13 cellular contexts compared by ENCODE assay signal in genomic region chr3:48232232-48232631, GRCh38. TPM values are rescaled to one million over a fixed set of nuclear protein-coding genes. Genes with fewer than 3 reads are reported as not detected.
DNase-seq lines count a peak whose midpoint lies in the region; ATAC-seq and TF ChIP-seq lines count a peak whose summit lies in the region.
"Had no signal": no experiment of that assay in that cellular context is flagged by ENCODE, and none has a peak within 500 bp of the region (broad histone marks: within the 10 kb centered on the region; RNA-seq: fewer than 3 reads in every experiment).

No MANE protein-coding gene starts in this region.

- TF ChIP-seq EP300 in tibial nerve (IDR thresholded peaks at IDR 0.05), result peak in 1 of 2 donors; percentile 59

- no peak for TF ChIP-seq CTCF in hepatocyte (IDR thresholded peaks at IDR 0.05; ENCODE audit: poor library complexity)
- TF ChIP-seq CTCF in tibial nerve (IDR thresholded peaks at IDR 0.05), result no peak

- peak overlapping the region; percentile 64 for H3K4me2 ChIP-seq in hepatocyte

- ATAC-seq in HG02798 (IDR thresholded peaks at IDR 0.05; ENCODE audit: poor library complexity, unreplicated experiment) (peak; percentile 9), HG03565 (IDR thresholded peaks at IDR 0.05; ENCODE audit: unreplicated experiment) (no peak), HG02981 (IDR thresholded peaks at IDR 0.05; ENCODE audit: unreplicated experiment) (no peak), HG03432 (IDR thresholded peaks at IDR 0.05; ENCODE audit: unreplicated experiment) (no peak)

- H3K36me3 ChIP-seq in hepatocyte (replicated peaks; ENCODE audit: insufficient read depth, low read depth) (no peaks in the 10 kb centered on the region), tibial nerve (no peaks in the 10 kb centered on the region)
- H3K36me3 ChIP-seq: MG63, thoracic aorta had no signal

- H4K20me1 ChIP-seq in hepatocyte (ENCODE audit: insufficient read depth, poor library complexity, severe bottlenecking), result no peaks in the 10 kb centered on the region

- DNase-seq in astrocyte of the hippocampus (ENCODE audit: low read depth, low spot score) (peak; percentile 39), hepatocyte (ENCODE audit: low spot score) (no peak), tibial nerve (ENCODE audit: low spot score in 2 of 2) (no peak)
- DNase-seq: GOT3 had no signal

- H3K4me1 ChIP-seq in hepatocyte (ENCODE audit: insufficient read depth), result peaks cover 6% of the 10 kb centered on the region
- peaks cover 0 to 32% (median 9%) of the 10 kb centered on the region in 4 donors for H3K4me1 ChIP-seq in tibial nerve
- H3K4me1 ChIP-seq: foreskin keratinocyte had no signal

- H3K4me3 ChIP-seq in hepatocyte (no peak overlapping the region), tibial nerve (no peak overlapping the region)

- WGBS in hepatocyte (ENCODE audit: low lambda C conversion rate, missing lambda C conversion rate), result 56% methylated on average over 4 of the region's 4 CpGs
- 50 to 51% methylated on average over 4 of the region's 4 CpGs for WGBS in tibial nerve, 2 donors

- H3K79me2 ChIP-seq in hepatocyte, result no peaks in the 10 kb centered on the region

- no peaks in the 10 kb centered on the region for H3K9me3 ChIP-seq in hepatocyte (ENCODE audit: low read depth)
- H3K9me3 ChIP-seq in tibial nerve, result no peaks in the 10 kb centered on the region
- H3K9me3 ChIP-seq: MG63, thoracic aorta had no signal

- H3K9me2 ChIP-seq in hepatocyte (replicated peaks; ENCODE audit: insufficient read depth), result no peaks in the 10 kb centered on the region

- H3K27ac ChIP-seq in hepatocyte (no peak overlapping the region), tibial nerve (peak overlapping the region; percentile 47 to 76 (median 61))
- H3K27ac ChIP-seq: foreskin keratinocyte had no signal

- H2AFZ ChIP-seq in hepatocyte, result no peak overlapping the region

- H3K27me3 ChIP-seq in hepatocyte (no peaks in the 10 kb centered on the region), tibial nerve (no peaks in the 10 kb centered on the region)
- H3K27me3 ChIP-seq: foreskin keratinocyte, MG63 had no signal

- no peak for TF ChIP-seq POLR2A in tibial nerve (IDR thresholded peaks at IDR 0.05)

RNA-seq across cellular contexts. Expression of gene ZNF589, which starts 8.7 kb away (rescaled TPM):
- total RNA-seq in hepatocyte (3.5 and 6.3 TPM in 2 replicates), tibial nerve (10 to 100 TPM; 10.7 to 18.8 (median 15.7) TPM)
- polyA plus RNA-seq in hepatocyte, result 3.9 and 4.2 TPM in 2 replicates

RNA-seq across cellular contexts. Expression of gene CAMP, which starts 8.9 kb away (rescaled TPM):
- total RNA-seq in hepatocyte (not detected in 2 replicates), tibial nerve (under 1 TPM in 1 of 4 donors, not detected in 3; 0.63 TPM)
- polyA plus RNA-seq in hepatocyte, result 0.36 TPM in 1 of 2 replicates, not detected in the other
- total RNA-seq: foreskin keratinocyte, thoracic aorta, WTC11 had no signal
- polyA plus RNA-seq: neural cell had no signal

RNA-seq across cellular contexts. Expression of gene CDC25A, which starts 44.0 kb away (rescaled TPM):
- total RNA-seq in hepatocyte (5.3 and 7.9 TPM in 2 replicates), tibial nerve (1 to 10 TPM in 2 of 4 donors, under 1 TPM in 1, not detected in 1; 0.44 to 7.1 (median 2.1) TPM)
- polyA plus RNA-seq in hepatocyte, result 3.7 and 5.5 TPM in 2 replicates
